Comparison of ENCODE assay signal across 8 cellular contexts in genomic region chr12:14256139-14256538, GRCh38.
DNase-seq lines count a peak whose midpoint lies in the region; ATAC-seq and TF ChIP-seq lines count a peak whose summit lies in the region.

No MANE protein-coding gene starts in this region.

- H4K20me1 ChIP-seq in IMR-90 (ENCODE audit: insufficient read depth, low read length) (no peaks in the 10 kb centered on the region), fibroblast of lung (ENCODE audit: control insufficient read depth, extremely low read depth, insufficient read depth, low read length) (no peaks in the 10 kb centered on the region)

- peak overlapping the region; percentile 83 for H2BK20ac ChIP-seq in IMR-90 (ENCODE audit: low read depth, low read length)

- no peak for TF ChIP-seq CTCF in IMR-90 (conservative IDR thresholded peaks at IDR 0.05; ENCODE audit: low read depth, low read length)
- no peak for TF ChIP-seq CTCF in fibroblast of lung (conservative IDR thresholded peaks at IDR 0.05 in 1 of 2, IDR thresholded peaks at IDR 0.05 in 1 of 2; ENCODE audit: low read depth in 1 of 2, low read length in 2 of 2)

- no peaks in the 10 kb centered on the region for H3K9me3 Mint-ChIP-seq in stimulated activated effector memory CD8-positive, alpha-beta T cell treated with anti-CD3 and anti-CD28 coated beads, Interleukin-12 subunit alpha, Interleukin-12 subunit beta, amount 100 ng/mL, for 72 hours

- H2AFZ ChIP-seq in IMR-90 (replicated peaks; ENCODE audit: low read length, poor library complexity) (no peak overlapping the region), fibroblast of lung (ENCODE audit: low read length) (peak overlapping the region; percentile 62)

- H2AK9ac ChIP-seq in IMR-90 (replicated peaks; ENCODE audit: low read depth, low read length, poor library complexity) = no peak overlapping the region

- CTCF ChIA-PET in IMR-90 (lab: Yijun Ruan, JAX) = interaction anchor here (0.6 to 1.1 kb wide), 3 partner anchors 198 to 580 kb away, joined by 3 read pairs; no protein-coding TSS in a partner anchor

- in situ Hi-C loops in IMR-90 (cut with MboI; ENCODE audit: low sequenced_read_pairs) (loop anchor here (5.0 kb wide), 1 partner anchor 516 kb away; a partner anchor contains a TSS), G401 (cut with HindIII; ENCODE audit: low sequenced_read_pairs) (no loop called here)

- H3K27me3 ChIP-seq in IMR-90 (ENCODE audit: control insufficient read depth, insufficient read depth, low read length) (no peaks in the 10 kb centered on the region), fibroblast of lung (ENCODE audit: control insufficient read depth, insufficient read depth, low read length) (no peaks in the 10 kb centered on the region)

- H2AK5ac ChIP-seq in IMR-90 (ENCODE audit: low read depth, low read length) = no peak overlapping the region

- H3K79me1 ChIP-seq in IMR-90 (ENCODE audit: low read depth in 1 of 2, low read length in 2 of 2) = no peaks in the 10 kb centered on the region

- ATAC-seq in IMR-90 (ENCODE audit: low read depth) = no peak
- ATAC-seq in stimulated activated effector memory CD8-positive, alpha-beta T cell treated with anti-CD3 and anti-CD28 coated beads, Interleukin-12 subunit alpha, Interleukin-12 subunit beta, amount 100 ng/mL, for 72 hours = peak; percentile 70
- ATAC-seq in GM18517 (IDR thresholded peaks at IDR 0.05; ENCODE audit: unreplicated experiment) = no peak

- H2BK15ac ChIP-seq in IMR-90 (ENCODE audit: low read depth, low read length) = peak overlapping the region; percentile 31; the same call in 1 of the 3 replicates

- no peak for TF ChIP-seq POLR2A in IMR-90 (IDR thresholded peaks at IDR 0.05; ENCODE audit: low read depth, low read length)

- peak overlapping the region; percentile 48; the same call in 1 of the 2 replicates for H3K18ac ChIP-seq in IMR-90 (ENCODE audit: low read depth, low read length)

- DNase-seq in IMR-90 = peak; percentile 51
- DNase-seq in activated CD4-positive, alpha-beta T cell treated with anti-CD3 and anti-CD28 coated beads for 48 hours = peak; percentile 47
- peak; percentile 36 to 75 for DNase-seq in fibroblast of lung (ENCODE audit: low read depth in 2 of 2)
- peak in 1 of 2 donors; percentile 55 for DNase-seq in stimulated activated effector memory CD8-positive, alpha-beta T cell treated with anti-CD3 and anti-CD28 coated beads, Interleukin-12 subunit alpha, Interleukin-12 subunit beta, amount 100 ng/mL, for 72 hours (ENCODE audit: low spot score in 2 of 2)
- no peak for DNase-seq in NCI-H2081 (lab: John Stamatoyannopoulos, UW)
- DNase-seq in NCI-H1105 treated with DMSO at 0.1 percent for 48 hours (lab: John Stamatoyannopoulos, UW) = no peak
- no peak for DNase-seq in G401 (ENCODE audit: low spot score)

- dilution Hi-C loops in IMR-90 (cut with HindIII; ENCODE audit: low sequenced_read_pairs, unreplicated experiment) = no loop called here

- H4K5ac ChIP-seq in IMR-90 (ENCODE audit: low read depth, low read length) = peak overlapping the region; percentile 80; the same call in 1 of the 2 replicates

- no TSS peak for BruUV-seq in IMR-90 (replicated peaks; lab: Mats Ljungman, UMichigan)

- peak overlapping the region; percentile 93 to 98; a peak in 3 of 4 replicates for H4K8ac ChIP-seq in IMR-90 (ENCODE audit: low read depth in 2 of 2, low read length in 2 of 2)

- peak overlapping the region; percentile 94; the same call in 1 of the 2 replicates for H3K4ac ChIP-seq in IMR-90 (ENCODE audit: low read depth, low read length)

- H3K9ac ChIP-seq in IMR-90 (ENCODE audit: low read depth, low read length) (no peak overlapping the region), fibroblast of lung (ENCODE audit: insufficient read depth, low read length) (no peak overlapping the region)

- POLR2A ChIA-PET in IMR-90 (lab: Charles Lee; ENCODE audit: unreplicated experiment) = no interaction called here

- peaks cover 46% of the 10 kb centered on the region for H3K4me1 Mint-ChIP-seq in stimulated activated effector memory CD8-positive, alpha-beta T cell treated with anti-CD3 and anti-CD28 coated beads, Interleukin-12 subunit alpha, Interleukin-12 subunit beta, amount 100 ng/mL, for 72 hours

- H3K23ac ChIP-seq in IMR-90 (ENCODE audit: low read depth, low read length) = peak overlapping the region; percentile 31; the same call in 1 of the 2 replicates

- 0 out of 2 replicates have a peak overlapping the region, but pooled peaks have one; percentile 33 for H3K56ac ChIP-seq in IMR-90 (ENCODE audit: extremely low read depth, insufficient read depth, low read length)

- peak overlapping the region; percentile 97; the same call in 1 of the 2 replicates for H2BK120ac ChIP-seq in IMR-90 (ENCODE audit: low read depth, low read length)

- H3K27ac Mint-ChIP-seq in stimulated activated effector memory CD8-positive, alpha-beta T cell treated with anti-CD3 and anti-CD28 coated beads, Interleukin-12 subunit alpha, Interleukin-12 subunit beta, amount 100 ng/mL, for 72 hours = peak overlapping the region; percentile 98

- no peaks in the 10 kb centered on the region for H3K79me2 ChIP-seq in fibroblast of lung (ENCODE audit: control insufficient read depth, insufficient read depth, low read length)

- H3K14ac ChIP-seq in IMR-90 (replicated peaks; ENCODE audit: low read depth, low read length) = peak overlapping the region; percentile 76; the same call in 1 of the 2 replicates

- peaks cover 5% of the 10 kb centered on the region; the same call in 1 of the 2 replicates for H3K9me1 ChIP-seq in IMR-90 (ENCODE audit: insufficient read depth, low read length)

- H4K91ac ChIP-seq in IMR-90 (ENCODE audit: insufficient read depth, low read depth, low read length) = peak overlapping the region; percentile 27; the same call in 1 of the 2 replicates

- H3K36me3 ChIP-seq in IMR-90 (ENCODE audit: control insufficient read depth, insufficient read depth, low read length) (no peaks in the 10 kb centered on the region), fibroblast of lung (ENCODE audit: control insufficient read depth, insufficient read depth, low read length) (no peaks in the 10 kb centered on the region)

- H3K27ac ChIP-seq in IMR-90 (ENCODE audit: insufficient read depth, low read length) (no peak overlapping the region), fibroblast of lung (ENCODE audit: insufficient read depth, low read length) (no peak overlapping the region)

- peaks cover 17% of the 10 kb centered on the region for H3K4me1 ChIP-seq in IMR-90 (ENCODE audit: control insufficient read depth, insufficient read depth, low read length)
- peaks cover 12% of the 10 kb centered on the region for H3K4me1 ChIP-seq in fibroblast of lung (ENCODE audit: control insufficient read depth, extremely low read depth, insufficient read depth, low read length)

- no peak overlapping the region; the same call in 1 of the 2 replicates for H3K4me2 ChIP-seq in IMR-90 (ENCODE audit: low read depth, low read length)
- H3K4me2 ChIP-seq in fibroblast of lung (ENCODE audit: extremely low read depth, insufficient read depth, low read length) = no peak overlapping the region

- no peak overlapping the region for H3K4me3 ChIP-seq in IMR-90 (ENCODE audit: insufficient read depth, low read depth, low read length)
- H3K4me3 ChIP-seq in fibroblast of lung (replicated peaks in 1 of 4; ENCODE audit: control extremely low read depth in 1 of 4, insufficient read depth in 1 of 4, low read depth in 3 of 4, low read length in 4 of 4) = no peak overlapping the region

- peak overlapping the region; percentile 93 for H2BK5ac ChIP-seq in IMR-90 (ENCODE audit: low read depth, low read length, poor library complexity, severe bottlenecking)

- intact Hi-C loops in IMR-90 (cut with micrococcal nuclease) = loop anchor here (2.0 kb wide), 3 partner anchors 111 to 161 kb away; no protein-coding TSS in a partner anchor

- TF ChIP-seq RAD21 in IMR-90 (IDR thresholded peaks at IDR 0.05; ENCODE audit: low read length) = no peak

- WGBS in IMR-90 (ENCODE audit: extremely low coverage in 2 of 2, insufficient read length in 1 of 2), 2 experiments = 75% methylated on average over 1 of the region's 6 CpGs; no CpG with 5 or more reads in 1 of the 2 experiments

- peaks cover 22% of the 10 kb centered on the region for H3K36me3 Mint-ChIP-seq in stimulated activated effector memory CD8-positive, alpha-beta T cell treated with anti-CD3 and anti-CD28 coated beads, Interleukin-12 subunit alpha, Interleukin-12 subunit beta, amount 100 ng/mL, for 72 hours

- peaks cover 2% of the 10 kb centered on the region; the same call in 1 of the 2 replicates for H3K9me3 ChIP-seq in IMR-90 (ENCODE audit: control insufficient read depth, insufficient read depth, low read length)
- H3K9me3 ChIP-seq in fibroblast of lung (ENCODE audit: control insufficient read depth, insufficient read depth, low read depth, low read length) = no peaks in the 10 kb centered on the region

- H3K4me3 Mint-ChIP-seq in stimulated activated effector memory CD8-positive, alpha-beta T cell treated with anti-CD3 and anti-CD28 coated beads, Interleukin-12 subunit alpha, Interleukin-12 subunit beta, amount 100 ng/mL, for 72 hours = peak overlapping the region; percentile 68

TF ChIP-seq in IMR-90, 13 proteins besides CTCF, POLR2A, EP300 and RAD21 (continues in another document):
- TF ChIP-seq NFE2L2 (IDR thresholded peaks at IDR 0.05; ENCODE audit: low read depth, low read length) = no peak
- no peak for TF ChIP-seq USF2 (IDR thresholded peaks at IDR 0.05; ENCODE audit: low read depth, low read length)
- TF ChIP-seq RCOR1 (IDR thresholded peaks at IDR 0.05; ENCODE audit: insufficient replicate concordance, low read length) = no peak
- no peak for TF ChIP-seq CEBPB (IDR thresholded peaks at IDR 0.05; ENCODE audit: low read depth, low read length)
- TF ChIP-seq, protein P1, sequence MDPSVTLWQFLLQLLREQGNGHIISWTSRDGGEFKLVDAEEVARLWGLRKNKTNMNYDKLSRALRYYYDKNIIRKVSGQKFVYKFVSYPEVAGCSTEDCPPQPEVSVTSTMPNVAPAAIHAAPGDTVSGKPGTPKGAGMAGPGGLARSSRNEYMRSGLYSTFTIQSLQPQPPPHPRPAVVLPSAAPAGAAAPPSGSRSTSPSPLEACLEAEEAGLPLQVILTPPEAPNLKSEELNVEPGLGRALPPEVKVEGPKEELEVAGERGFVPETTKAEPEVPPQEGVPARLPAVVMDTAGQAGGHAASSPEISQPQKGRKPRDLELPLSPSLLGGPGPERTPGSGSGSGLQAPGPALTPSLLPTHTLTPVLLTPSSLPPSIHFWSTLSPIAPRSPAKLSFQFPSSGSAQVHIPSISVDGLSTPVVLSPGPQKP (IDR thresholded peaks at IDR 0.05; ENCODE audit: borderline replicate concordance, low read depth, low read length) = no peak
- TF ChIP-seq MAZ (IDR thresholded peaks at IDR 0.05; ENCODE audit: borderline replicate concordance, low read depth, low read length) = no peak
- TF ChIP-seq SMC3 (IDR thresholded peaks at IDR 0.05; ENCODE audit: low read depth, low read length) = no peak

Comparison
In these comparisons a context has a peak if more than half of its experiments do, and no peak if none do; other contexts are left out.
1. DNase-seq: peak in IMR-90 (single experiment), activated CD4-positive, alpha-beta T cell treated with anti-CD3 and anti-CD28 coated beads for 48 hours (single experiment) and fibroblast of lung (2 of 2); none in NCI-H2081 (0 of 2), NCI-H1105 treated with DMSO at 0.1 percent for 48 hours (single experiment) and G401 (single experiment).